12 cellular contexts compared by ENCODE assay signal in genomic region chr18:78979682-78980278, GRCh38. TPM values are rescaled to one million over a fixed set of nuclear protein-coding genes. Genes with fewer than 3 reads are reported as not detected.
A peak's percentile ranks its signal among the peaks of the same experiment; 100 is the strongest.
DNase-seq lines count a peak whose midpoint lies in the region; ATAC-seq and TF ChIP-seq lines count a peak whose summit lies in the region.
"Had no signal": no experiment of that assay in that cellular context is flagged by ENCODE, and none has a peak within 500 bp of the region (broad histone marks: within the 10 kb centered on the region; RNA-seq: fewer than 3 reads in every experiment).

Gene SALL3, plus strand, starts transcription at chr18:78979818. Its CDS starts 457 bp downstream, at chr18:78980275.

- no peak for TF ChIP-seq EP300 in SK-N-SH (IDR thresholded peaks at IDR 0.05; ENCODE audit: borderline replicate concordance in 1 of 2, low read depth in 1 of 2, low read length in 1 of 2)

- no peaks in the 10 kb centered on the region for H3K79me2 ChIP-seq in SK-N-SH (ENCODE audit: insufficient read depth)

- H3K4me1 ChIP-seq in SK-N-SH (ENCODE audit: control insufficient read depth in 1 of 2, insufficient read depth in 2 of 2, low read depth in 1 of 2, low read length in 1 of 2), result no peaks in the 10 kb centered on the region
- peaks cover 27% of the 10 kb centered on the region for H3K4me1 ChIP-seq in iPS-15b (ENCODE audit: control insufficient read depth, insufficient read depth, low read length)

- no peaks in the 10 kb centered on the region for H3K9me2 ChIP-seq in SK-N-SH

- H3K4me3 ChIP-seq in SK-N-SH (ENCODE audit: low read depth in 2 of 2, low read length in 1 of 2) (no peak within 1 kb of the TSS), iPS-15b (ENCODE audit: low read depth, low read length) (peak within 1 kb of the TSS; percentile 59)
- H3K4me3 ChIP-seq: right lobe of liver had no signal

- peaks cover 0 to 8% of the 10 kb centered on the region in 2 donors for H3K36me3 Mint-ChIP-seq in stimulated activated naive B cell treated with anti-CD40 and anti-IgM and Interleukin-4, amounts not matched to agents 10 μg/mL and 1 μg/mL and 100 μg/mL, for 72 hours
- H3K36me3 Mint-ChIP-seq in osteocyte (ENCODE audit: unreplicated experiment), result peaks cover 2% of the 10 kb centered on the region

- no peaks in the 10 kb centered on the region for H3F3A ChIP-seq in SK-N-SH (replicated peaks; ENCODE audit: insufficient read depth)

- H2AFZ ChIP-seq in SK-N-SH (ENCODE audit: low read depth), result no peak within 1 kb of the TSS

- peak within 1 kb of the TSS; percentile 71 for H3K27ac Mint-ChIP-seq in stimulated activated naive B cell treated with anti-CD40 and anti-IgM and Interleukin-4, amounts not matched to agents 10 μg/mL and 1 μg/mL and 100 μg/mL, for 72 hours
- H3K27ac Mint-ChIP-seq in osteocyte (ENCODE audit: unreplicated experiment), result no peak within 1 kb of the TSS

- no CpG with 5 or more reads among the region's 111 CpGs for WGBS in SK-N-SH (ENCODE audit: low lambda C conversion rate)

- ATAC-seq in SK-N-SH treated with all-trans-retinoic acid at 6 μM for 48 hours (no peak), HG03442 (IDR thresholded peaks at IDR 0.05; ENCODE audit: unreplicated experiment) (no peak)
- ATAC-seq in stimulated activated naive B cell treated with anti-CD40 and anti-IgM and Interleukin-4, amounts not matched to agents 10 μg/mL and 1 μg/mL and 100 μg/mL, for 72 hours (replicated peaks), result no peak
- ATAC-seq: left colon, right lobe of liver had no signal

- H3K27ac ChIP-seq in SK-N-SH (ENCODE audit: low read depth in 2 of 2, low read length in 1 of 2), result no peak within 1 kb of the TSS
- H3K27ac ChIP-seq: right lobe of liver had no signal

- H3K9me3 ChIP-seq in SK-N-SH (no peaks in the 10 kb centered on the region), iPS-15b (ENCODE audit: control insufficient read depth, insufficient read depth, low read length) (no peaks in the 10 kb centered on the region)
- H3K9me3 ChIP-seq: right lobe of liver had no signal

- CTCF ChIA-PET in SK-N-SH (lab: Yijun Ruan, JAX), result no interaction called here

- peaks cover 75% of the 10 kb centered on the region for H3K27me3 ChIP-seq in SK-N-SH (ENCODE audit: insufficient read depth)
- H3K27me3 ChIP-seq in iPS-15b (ENCODE audit: control insufficient read depth, insufficient read depth, low read length), result peaks cover 36% of the 10 kb centered on the region

- H3K9me3 Mint-ChIP-seq in stimulated activated naive B cell treated with anti-CD40 and anti-IgM and Interleukin-4, amounts not matched to agents 10 μg/mL and 1 μg/mL and 100 μg/mL, for 72 hours, result no peaks in the 10 kb centered on the region
- no peaks in the 10 kb centered on the region for H3K9me3 Mint-ChIP-seq in osteocyte (ENCODE audit: unreplicated experiment)

- peaks cover 12% of the 10 kb centered on the region in 2 donors for H3K4me1 Mint-ChIP-seq in stimulated activated naive B cell treated with anti-CD40 and anti-IgM and Interleukin-4, amounts not matched to agents 10 μg/mL and 1 μg/mL and 100 μg/mL, for 72 hours
- peaks cover 13% of the 10 kb centered on the region for H3K4me1 Mint-ChIP-seq in osteocyte (ENCODE audit: unreplicated experiment)

- POLR2A ChIA-PET in SK-N-SH (lab: Yijun Ruan, JAX), result no interaction called here

- H4K20me1 ChIP-seq in SK-N-SH (ENCODE audit: insufficient read depth), result no peaks in the 10 kb centered on the region

- no peak within 1 kb of the TSS for H3K9ac ChIP-seq in SK-N-SH
- peak within 1 kb of the TSS; percentile 70 for H3K9ac ChIP-seq in iPS-15b (ENCODE audit: low read depth, low read length)

- peaks cover 52 to 60% of the 10 kb centered on the region in 2 donors for H3K27me3 Mint-ChIP-seq in stimulated activated naive B cell treated with anti-CD40 and anti-IgM and Interleukin-4, amounts not matched to agents 10 μg/mL and 1 μg/mL and 100 μg/mL, for 72 hours
- peaks cover 71% of the 10 kb centered on the region for H3K27me3 Mint-ChIP-seq in osteocyte (ENCODE audit: unreplicated experiment)

- H3K36me3 ChIP-seq in SK-N-SH (replicated peaks in 1 of 2; ENCODE audit: control insufficient read depth in 1 of 2, insufficient read depth in 2 of 2, low read length in 1 of 2), result no peaks in the 10 kb centered on the region
- no peaks in the 10 kb centered on the region for H3K36me3 ChIP-seq in iPS-15b (ENCODE audit: control insufficient read depth, insufficient read depth, low read length)
- H3K36me3 ChIP-seq: right lobe of liver had no signal

- H3K4me3 Mint-ChIP-seq in stimulated activated naive B cell treated with anti-CD40 and anti-IgM and Interleukin-4, amounts not matched to agents 10 μg/mL and 1 μg/mL and 100 μg/mL, for 72 hours, result peak within 1 kb of the TSS; percentile 66 to 69
- H3K4me3 Mint-ChIP-seq in osteocyte (ENCODE audit: unreplicated experiment), result no peak within 1 kb of the TSS

- TF ChIP-seq CTCF in SK-N-SH (IDR thresholded peaks at IDR 0.05) (no peak), osteocyte (IDR thresholded peaks at IDR 0.05) (no peak)

- H3K4me2 ChIP-seq in SK-N-SH, result no peak within 1 kb of the TSS

- DNase-seq in SK-N-SH (peak; percentile 50), NCI-H748 (lab: John Stamatoyannopoulos, UW; ENCODE audit: unreplicated experiment) (peak; percentile 95), osteocyte (ENCODE audit: extremely low spot score, unreplicated experiment) (no peak), activated T-cell treated with anti-CD3 and anti-CD28 coated beads for 4 hours (no peak)
- DNase-seq in stimulated activated naive B cell treated with anti-CD40 and anti-IgM and Interleukin-4, amounts not matched to agents 10 μg/mL and 1 μg/mL and 100 μg/mL, for 72 hours, result no peak
- DNase-seq: left colon, right lobe of liver had no signal

- TF ChIP-seq RAD21 in SK-N-SH (IDR thresholded peaks at IDR 0.05; ENCODE audit: low read length), result no peak

TF ChIP-seq in SK-N-SH, 30 proteins besides CTCF, POLR2A, EP300 and RAD21:
- TF ChIP-seq JUND (IDR thresholded peaks at IDR 0.05) (no peak), SMC3 (IDR thresholded peaks at IDR 0.05; ENCODE audit: low read depth, low read length) (no peak), TCF12 (IDR thresholded peaks at IDR 0.05) (no peak), USF2 (IDR thresholded peaks at IDR 0.05; ENCODE audit: borderline replicate concordance, low read depth, low read length) (no peak)

TF ChIP-seq in SK-N-SH treated with all-trans-retinoic acid at 6 μM for 48 hours, 23 proteins besides CTCF, POLR2A, EP300 and RAD21:
- TF ChIP-seq OSR1 (CRISPR knock-in tag; IDR thresholded peaks at IDR 0.05) (no peak), CSDC2 (CRISPR knock-in tag; IDR thresholded peaks at IDR 0.05) (no peak), CSRNP3 (CRISPR knock-in tag; IDR thresholded peaks at IDR 0.05) (no peak)

RNA-seq across cellular contexts. Expression of gene SALL3, which starts in this region (rescaled TPM):
- not detected in 2 replicates for polyA plus RNA-seq in SK-N-SH (2012; rRNA removed)
- not detected in 2 replicates for polyA plus RNA-seq in SK-N-SH (2012; cell fraction: cytosol; rRNA removed)
- not detected in 2 replicates for polyA plus RNA-seq in SK-N-SH (2012; cell fraction: nucleus; rRNA removed)
- not detected in 2 replicates for total RNA-seq in osteocyte
- total RNA-seq: HT1080, left colon, right lobe of liver had no signal
- polyA plus RNA-seq: AG04450 had no signal

Comparison
In these comparisons a context has a peak if more than half of its experiments do, and no peak if none do; other contexts are left out.
1. Peak in DNase-seq in SK-N-SH; RNA of the gene not detected or under 1 TPM.